ENCODE assay signal across 25 cellular contexts in genomic region chrX:1134976-1135375, GRCh38.
"Had no signal": no experiment of that assay in that cellular context is flagged by ENCODE, and none has a peak within 500 bp of the region (broad histone marks: within the 10 kb centered on the region; RNA-seq: fewer than 3 reads in every experiment).

No MANE protein-coding gene starts in this region.

- H3K9me3 ChIP-seq: adrenal gland, Peyer's patch had no signal

- H3K9me3 Mint-ChIP-seq: activated naive CD8-positive, alpha-beta T cell treated with anti-CD3 and anti-CD28 coated beads, Interleukin-2, amount 10 ng/mL, durations not matched to agents 7 days and 5 days; activated T-helper 17 cell treated with anti-CD3 and anti-CD28 coated beads, Interleukin-2, amount 50 U/mL, for 72 hours had no signal

- H3K4me3 Mint-ChIP-seq: activated naive CD8-positive, alpha-beta T cell treated with anti-CD3 and anti-CD28 coated beads, Interleukin-2, amount 10 ng/mL, durations not matched to agents 7 days and 5 days; activated T-helper 17 cell treated with anti-CD3 and anti-CD28 coated beads, Interleukin-2, amount 50 U/mL, for 72 hours; T-helper 17 cell; WTC11 had no signal

- H3K27me3 Mint-ChIP-seq: activated naive CD8-positive, alpha-beta T cell treated with anti-CD3 and anti-CD28 coated beads, Interleukin-2, amount 10 ng/mL, durations not matched to agents 7 days and 5 days; activated T-helper 17 cell treated with anti-CD3 and anti-CD28 coated beads, Interleukin-2, amount 50 U/mL, for 72 hours had no signal

- DNase-seq: activated CD4-positive, alpha-beta T cell treated with anti-CD3 and anti-CD28 coated beads for 48 hours; activated CD4-positive, alpha-beta T cell treated with anti-CD3 and anti-CD28 coated beads, Interleukin-2, amount 50 U/mL, for 48 hours; activated CD4-positive, CD25-positive, alpha-beta regulatory T cell treated with anti-CD3 and anti-CD28 coated beads, Interleukin-2, amount 50 U/mL, for 72 hours; activated naive CD4-positive, alpha-beta T cell treated with anti-CD3 and anti-CD28 coated beads, Interleukin-2, amount 50 U/mL, for 16 hours; activated naive CD8-positive, alpha-beta T cell treated with anti-CD3 and anti-CD28 coated beads, Interleukin-2, amount 10 ng/mL, durations not matched to agents 7 days and 5 days; activated T-cell treated with anti-CD3 and anti-CD28 coated beads, Interleukin-2, amount 50 U/mL, for 48 hours; anterior cingulate cortex; central memory CD4-positive, alpha-beta T cell; Karpas-422; MM.1S; NCI-H1105; NCI-H1436 treated with DMSO at 0.1 percent for 48 hours; NCI-H187; NCI-H2081; NCI-H446; NCI-H524; SHP77 treated with DMSO at 0.1 percent for 48 hours; T-helper 17 cell; T-helper 9 cell had no signal

- H3K4me3 ChIP-seq: adrenal gland, K562, Peyer's patch had no signal

- H3K4me1 ChIP-seq: adrenal gland, Peyer's patch had no signal

- ATAC-seq: activated T-helper 17 cell treated with anti-CD3 and anti-CD28 coated beads, Interleukin-2, amount 50 U/mL, for 72 hours; K562; T-helper 17 cell; WTC11 had no signal

- H3K4me1 Mint-ChIP-seq: activated naive CD8-positive, alpha-beta T cell treated with anti-CD3 and anti-CD28 coated beads, Interleukin-2, amount 10 ng/mL, durations not matched to agents 7 days and 5 days; activated T-helper 17 cell treated with anti-CD3 and anti-CD28 coated beads, Interleukin-2, amount 50 U/mL, for 72 hours; T-helper 17 cell; WTC11 had no signal

- FAIRE-seq: K562 had no signal

- H3K36me3 ChIP-seq: adrenal gland, Peyer's patch had no signal

- H3K27ac ChIP-seq: adrenal gland, Peyer's patch, RWPE1 had no signal

- H3K27me3 ChIP-seq: adrenal gland, Peyer's patch had no signal

- H3K27ac Mint-ChIP-seq: activated naive CD8-positive, alpha-beta T cell treated with anti-CD3 and anti-CD28 coated beads, Interleukin-2, amount 10 ng/mL, durations not matched to agents 7 days and 5 days; activated T-helper 17 cell treated with anti-CD3 and anti-CD28 coated beads, Interleukin-2, amount 50 U/mL, for 72 hours; T-helper 17 cell; WTC11 had no signal

- H3K36me3 Mint-ChIP-seq: activated naive CD8-positive, alpha-beta T cell treated with anti-CD3 and anti-CD28 coated beads, Interleukin-2, amount 10 ng/mL, durations not matched to agents 7 days and 5 days had no signal
